Comparison of ENCODE assay signal across 8 cellular contexts in genomic region chr10:32149257-32149955, GRCh38.
DNase-seq lines count a peak whose midpoint lies in the region; ATAC-seq lines count a peak whose summit lies in the region.

No MANE protein-coding gene starts in this region.

- peak; percentile 47 for DNase-seq in Caki2 (ENCODE audit: low read depth)
- peak in 1 of 2 donors; percentile 51 for DNase-seq in activated naive CD4-positive, alpha-beta T cell treated with anti-CD3 and anti-CD28 coated beads, Interleukin-2, amount 50 U/mL, for 72 hours (ENCODE audit: low spot score in 2 of 2)
- DNase-seq in kidney glomerular epithelial cell (lab: John Stamatoyannopoulos, UW): peak; percentile 82
- DNase-seq in NCI-H345 (lab: John Stamatoyannopoulos, UW): no peak
- DNase-seq in NCI-H526 (lab: John Stamatoyannopoulos, UW): no peak
- no peak for DNase-seq in NCI-H187 treated with DMSO at 0.1 percent for 48 hours (lab: John Stamatoyannopoulos, UW)

- in situ Hi-C loops in Caki2 (cut with HindIII; ENCODE audit: low pct_unique_long_range_greater_than_20kb, low sequenced_read_pairs): no loop called here

- peaks cover 14 to 16% of the 10 kb centered on the region in 2 donors for H3K36me3 Mint-ChIP-seq in activated naive CD4-positive, alpha-beta T cell treated with anti-CD3 and anti-CD28 coated beads, Interleukin-2, amount 50 U/mL, for 72 hours

- ATAC-seq in GM19438 (IDR thresholded peaks at IDR 0.05; ENCODE audit: low read depth, unreplicated experiment): peak; percentile 95
- ATAC-seq in HG03354 (IDR thresholded peaks at IDR 0.05; ENCODE audit: poor library complexity, severe bottlenecking, unreplicated experiment): peak; percentile 85
- peak; percentile 87 for ATAC-seq in activated naive CD4-positive, alpha-beta T cell treated with anti-CD3 and anti-CD28 coated beads, Interleukin-2, amount 50 U/mL, for 72 hours

- peaks cover 0 to 5% of the 10 kb centered on the region in 2 donors for H3K9me3 Mint-ChIP-seq in activated naive CD4-positive, alpha-beta T cell treated with anti-CD3 and anti-CD28 coated beads, Interleukin-2, amount 50 U/mL, for 72 hours

- H3K27ac Mint-ChIP-seq in activated naive CD4-positive, alpha-beta T cell treated with anti-CD3 and anti-CD28 coated beads, Interleukin-2, amount 50 U/mL, for 72 hours: peak overlapping the region; percentile 24 to 90

Comparison
In these comparisons a context has a peak if more than half of its experiments do, and no peak if none do; other contexts are left out.
1. DNase-seq: peak in Caki2 (single experiment) and kidney glomerular epithelial cell (single experiment); none in NCI-H345 (single experiment), NCI-H526 (0 of 2) and NCI-H187 treated with DMSO at 0.1 percent for 48 hours (single experiment).
2. Peak in every context shown above with its lines, with median percentiles within 50 percentile points of each other: ATAC-seq.